In the genomic region with DNA sequence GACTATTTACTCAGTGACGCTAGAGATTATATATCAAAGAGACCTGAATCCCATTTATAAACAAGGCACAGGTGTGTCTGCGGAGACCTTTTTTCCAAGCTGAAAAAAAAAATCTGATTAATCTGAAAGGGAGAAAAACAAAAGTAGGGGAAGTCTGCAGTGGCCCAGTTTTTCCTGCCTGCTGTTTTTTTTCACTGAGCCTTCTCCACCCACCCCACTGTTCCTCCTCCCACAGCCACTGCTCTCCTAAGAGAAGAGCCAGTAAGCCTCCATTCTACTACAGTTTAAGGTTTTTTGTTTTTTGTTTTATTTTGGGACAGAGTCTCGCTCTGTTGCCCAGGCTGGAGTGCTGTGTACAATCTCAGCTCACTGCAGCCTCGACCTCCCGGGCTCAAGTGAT, we compare ENCODE assay signal across 14 cellular contexts. TPM values are rescaled to one million over a fixed set of nuclear protein-coding genes. Genes with fewer than 3 reads are reported as not detected.
"Had no signal": no experiment of that assay in that cellular context is flagged by ENCODE, and none has a peak within 500 bp of the region (broad histone marks: within the 10 kb centered on the region; RNA-seq: fewer than 3 reads in every experiment).

No MANE protein-coding gene starts in this region.

- H3K9me3 ChIP-seq: colonic mucosa, ovary had no signal

- H3K4me3 Mint-ChIP-seq: activated T-cell treated with anti-CD3 and anti-CD28 coated beads, Interleukin-2, amount 50 U/mL, for 72 hours had no signal

- H3K27me3 ChIP-seq: colonic mucosa, ovary had no signal

- FAIRE-seq: bronchial epithelial cell, keratinocyte had no signal

- ATAC-seq: activated T-cell treated with anti-CD3 and anti-CD28 coated beads, Interleukin-2, amount 50 U/mL, for 72 hours; left ventricle myocardium superior had no signal

- H3K4me3 ChIP-seq: colonic mucosa, ovary had no signal

- DNase-seq: activated CD4-positive, alpha-beta T cell treated with anti-CD3 and anti-CD28 coated beads, Interleukin-2, amount 50 U/mL, for 4 hours; activated T-cell treated with anti-CD3 and anti-CD28 coated beads, Interleukin-2, amount 50 U/mL, for 72 hours; colonic mucosa; effector CD4-positive, alpha-beta T cell; left ventricle myocardium superior; mesenchymal stem cell; ovary; retina; SIG-M5; stimulated activated CD4-positive, alpha-beta T cell treated with anti-CD3 and anti-CD28 coated beads, Interleukin-4, amount 100 ng/mL, for 4 hours had no signal

- H3K36me3 ChIP-seq: colonic mucosa, ovary had no signal

- H3K9me3 Mint-ChIP-seq: activated T-cell treated with anti-CD3 and anti-CD28 coated beads, Interleukin-2, amount 50 U/mL, for 72 hours had no signal

- H3K27ac ChIP-seq: colonic mucosa, epithelial cell of prostate, ovary had no signal

- H3K27ac Mint-ChIP-seq: activated T-cell treated with anti-CD3 and anti-CD28 coated beads, Interleukin-2, amount 50 U/mL, for 72 hours had no signal

RNA-seq across cellular contexts. Expression of a gene that starts 28.0 kb away (rescaled TPM):
- polyA plus RNA-seq: neural cell had no signal
